ENCODE assay signal across 1 cellular context in genomic region chr17:45092932-45093430, GRCh38.
TF ChIP-seq lines count a peak whose summit lies in the region.

No MANE protein-coding gene starts in this region.

TF ChIP-seq in liver, 16 proteins besides CTCF, POLR2A, EP300 and RAD21 (continued from another document):
- TF ChIP-seq FOXA1 (IDR thresholded peaks at IDR 0.05) (no peak), ATF3 (IDR thresholded peaks at IDR 0.05) (no peak), GABPA (IDR thresholded peaks at IDR 0.05 in 1 of 2, conservative IDR thresholded peaks at IDR 0.05 in 1 of 2) (peak in 1 of 2 donors; percentile 28), RXRA (IDR thresholded peaks at IDR 0.05) (no peak), TAF1 (conservative IDR thresholded peaks at IDR 0.05) (no peak), FOXA2 (IDR thresholded peaks at IDR 0.05) (peak; percentile 31), EGR1 (IDR thresholded peaks at IDR 0.05; ENCODE audit: low read depth in 2 of 2) (no peak)
- TF ChIP-seq, protein P1, sequence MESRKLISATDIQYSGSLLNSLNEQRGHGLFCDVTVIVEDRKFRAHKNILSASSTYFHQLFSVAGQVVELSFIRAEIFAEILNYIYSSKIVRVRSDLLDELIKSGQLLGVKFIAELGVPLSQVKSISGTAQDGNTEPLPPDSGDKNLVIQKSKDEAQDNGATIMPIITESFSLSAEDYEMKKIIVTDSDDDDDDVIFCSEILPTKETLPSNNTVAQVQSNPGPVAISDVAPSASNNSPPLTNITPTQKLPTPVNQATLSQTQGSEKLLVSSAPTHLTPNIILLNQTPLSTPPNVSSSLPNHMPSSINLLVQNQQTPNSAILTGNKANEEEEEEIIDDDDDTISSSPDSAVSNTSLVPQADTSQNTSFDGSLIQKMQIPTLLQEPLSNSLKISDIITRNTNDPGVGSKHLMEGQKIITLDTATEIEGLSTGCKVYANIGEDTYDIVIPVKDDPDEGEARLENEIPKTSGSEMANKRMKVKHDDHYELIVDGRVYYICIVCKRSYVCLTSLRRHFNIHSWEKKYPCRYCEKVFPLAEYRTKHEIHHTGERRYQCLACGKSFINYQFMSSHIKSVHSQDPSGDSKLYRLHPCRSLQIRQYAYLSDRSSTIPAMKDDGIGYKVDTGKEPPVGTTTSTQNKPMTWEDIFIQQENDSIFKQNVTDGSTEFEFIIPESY (IDR thresholded peaks at IDR 0.05) = peak; percentile 62
- TF ChIP-seq, protein P2, sequence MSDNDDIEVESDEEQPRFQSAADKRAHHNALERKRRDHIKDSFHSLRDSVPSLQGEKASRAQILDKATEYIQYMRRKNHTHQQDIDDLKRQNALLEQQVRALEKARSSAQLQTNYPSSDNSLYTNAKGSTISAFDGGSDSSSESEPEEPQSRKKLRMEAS (IDR thresholded peaks at IDR 0.05) = peak; percentile 84
